In genomic region chr10:93071674-93072224, GRCh38 we compare ENCODE assay signal across 8 cellular contexts. TPM values are rescaled to one million over a fixed set of nuclear protein-coding genes. Genes with fewer than 3 reads are reported as not detected.
DNase-seq lines count a peak whose midpoint lies in the region; ATAC-seq and TF ChIP-seq lines count a peak whose summit lies in the region.

No MANE protein-coding gene starts in this region.

- POLR2A ChIA-PET in A673 (lab: Charles Lee; ENCODE audit: low non-redundant PET): no interaction called here

- 1% methylated on average over 36 of the region's 37 CpGs for WGBS in HUES64

- TF ChIP-seq POLR2A in breast epithelium (IDR thresholded peaks at IDR 0.05): no peak

- H3K27me3 ChIP-seq in A673 (replicated peaks; ENCODE audit: insufficient read depth, low read depth, low read length, poor library complexity) (peaks cover 97% of the 10 kb centered on the region), HUES64 (ENCODE audit: insufficient read depth, low read length) (peaks cover 100% of the 10 kb centered on the region), breast epithelium (peaks cover 0 to 76% of the 10 kb centered on the region in 2 donors)

- H3K9me3 ChIP-seq in A673 (ENCODE audit: low read depth, low read length, poor library complexity, severe bottlenecking) (no peaks in the 10 kb centered on the region), HUES64 (ENCODE audit: insufficient read depth, low read depth, low read length) (no peaks in the 10 kb centered on the region), breast epithelium (no peaks in the 10 kb centered on the region), mucosa of descending colon (no peaks in the 10 kb centered on the region)

- H3K4me1 ChIP-seq in A673 (ENCODE audit: insufficient read depth, low read length, poor library complexity, severe bottlenecking) (peaks cover 25% of the 10 kb centered on the region), HUES64 (ENCODE audit: insufficient read depth, low read length) (peaks cover 23% of the 10 kb centered on the region), breast epithelium (peaks cover 6 to 12% of the 10 kb centered on the region in 2 donors), mucosa of descending colon (ENCODE audit: low read depth) (peaks cover 46% of the 10 kb centered on the region)

- TF ChIP-seq CTCF in A673 (conservative IDR thresholded peaks at IDR 0.05; ENCODE audit: low read depth, low read length) (no peak), breast epithelium (IDR thresholded peaks at IDR 0.05) (no peak), mucosa of descending colon (IDR thresholded peaks at IDR 0.05) (no peak)

- CTCF ChIA-PET in A673 (lab: Charles Lee): no interaction called here

- no peaks in the 10 kb centered on the region for H3K36me3 ChIP-seq in A673 (ENCODE audit: insufficient read depth, low read length, poor library complexity, severe bottlenecking)
- H3K36me3 ChIP-seq in HUES64 (ENCODE audit: insufficient read depth, low read length): peaks cover 5% of the 10 kb centered on the region; the same call in 1 of the 2 replicates
- no peaks in the 10 kb centered on the region for H3K36me3 ChIP-seq in breast epithelium
- H3K36me3 ChIP-seq in mucosa of descending colon (ENCODE audit: low read depth): no peaks in the 10 kb centered on the region

- no peak overlapping the region for H3K9ac ChIP-seq in HUES64 (ENCODE audit: low read depth, low read length)

- no TSS peak for BruUV-seq in A673 (replicated peaks; lab: Mats Ljungman, UMichigan)

- H3K4me3 ChIP-seq in A673 (ENCODE audit: low read depth, low read length, poor library complexity, severe bottlenecking): peak overlapping the region; percentile 1
- peak overlapping the region; percentile 69 for H3K4me3 ChIP-seq in HUES64 (ENCODE audit: low read length)
- H3K4me3 ChIP-seq in breast epithelium: peak overlapping the region; percentile 14 to 65 (median 54)
- no peak overlapping the region for H3K4me3 ChIP-seq in mucosa of descending colon

- H3K27ac ChIP-seq in A673 (ENCODE audit: low read depth, low read length, poor library complexity, severe bottlenecking): no peak overlapping the region
- no peak overlapping the region for H3K27ac ChIP-seq in HUES64 (ENCODE audit: low read depth, low read length)
- H3K27ac ChIP-seq in breast epithelium: no peak overlapping the region

- no peak for DNase-seq in A673 (ENCODE audit: low spot score)
- DNase-seq in breast epithelium (ENCODE audit: low spot score in 2 of 2): peak in 1 of 2 donors; percentile 17
- peak; percentile 39 to 52 (median 45) for DNase-seq in mucosa of descending colon
- DNase-seq in hypothalamus (lab: John Stamatoyannopoulos, UW): no peak
- DNase-seq in NCI-H1930 (lab: John Stamatoyannopoulos, UW): no peak

- intact Hi-C loops in A673 (cut with micrococcal nuclease; ENCODE audit: unreplicated experiment): loop anchor here (5.0 kb wide), 1 partner anchor 179 kb away; no protein-coding TSS in a partner anchor
- intact Hi-C loops in breast epithelium (cut with DNase I; ENCODE audit: low total_unique reads): no loop called here
- intact Hi-C loops in mucosa of descending colon (cut with DNase I, micrococcal nuclease): loop anchor here in 1 of 2 donors (10.0 kb wide), 1 partner anchor 283 kb away; no protein-coding TSS in a partner anchor

- peak; percentile 69 for ATAC-seq in mucosa of descending colon
- ATAC-seq in HG03571 (IDR thresholded peaks at IDR 0.05; ENCODE audit: unreplicated experiment): no peak
- no peak for ATAC-seq in HG02759 (IDR thresholded peaks at IDR 0.05; ENCODE audit: unreplicated experiment)

RNA-seq across cellular contexts. Expression of gene CYP26A1, which starts 1.9 kb away (rescaled TPM):
- total RNA-seq in A673 (2021) (not detected in 2 replicates), breast epithelium (1 to 10 TPM in 1 of 3 donors, under 1 TPM in 1, not detected in 1; 0.33 to 2.3 TPM), mucosa of descending colon (not detected)
- 30.6 TPM for polyA plus RNA-seq in HUES64 (2013, experiment 1 of 2)
- 25.4 TPM for polyA plus RNA-seq in HUES64 (2013, experiment 2 of 2)

RNA-seq across cellular contexts. Expression of gene CYP26C1, which starts 11.2 kb away (rescaled TPM):
- total RNA-seq in A673 (2021) (0.13 and 0.20 TPM in 2 replicates), breast epithelium (under 1 TPM in 2 of 3 donors, not detected in 1; 0.15 to 0.16 TPM), mucosa of descending colon (under 1 TPM in 2 of 3 donors, not detected in 1; 0.09 to 0.14 TPM)
- 4.1 TPM for polyA plus RNA-seq in HUES64 (2013, experiment 1 of 2)
- polyA plus RNA-seq in HUES64 (2013, experiment 2 of 2): 5.6 TPM

Comparison
In these comparisons a context has a peak if more than half of its experiments do, and no peak if none do; other contexts are left out.
1. DNase-seq: peak in mucosa of descending colon (3 of 3); none in A673 (single experiment), hypothalamus (0 of 51) and NCI-H1930 (0 of 2).